In genomic region chr2:100063459-100063953, GRCh38 we compare ENCODE assay signal across 31 cellular contexts.
"Had no signal": no experiment of that assay in that cellular context is flagged by ENCODE, and none has a peak within 500 bp of the region (broad histone marks: within the 10 kb centered on the region; RNA-seq: fewer than 3 reads in every experiment).

No MANE protein-coding gene starts in this region.

- DNase-seq: activated CD4-positive, alpha-beta T cell treated with anti-CD3 and anti-CD28 coated beads for 1 hour; activated CD4-positive, alpha-beta T cell treated with anti-CD3 and anti-CD28 coated beads, Interleukin-2, amount 10 ng/mL, durations not matched to agents 24 days and 14 days; activated CD4-positive, CD25-positive, alpha-beta regulatory T cell; activated CD8-positive, alpha-beta T cell treated with anti-CD3 and anti-CD28 coated beads, Interleukin-2, amount 10 ng/mL, durations not matched to agents 7 days and 5 days; activated gamma-delta T cell; activated naive CD4-positive, alpha-beta T cell treated with Interleukin-2 at 50 U/mL for 16 hours; amygdala; Karpas-422; KBM-7; NCI-H1048; NCI-H1105 treated with DMSO at 0.1 percent for 48 hours; NCI-H1436 treated with DMSO at 0.1 percent for 48 hours; NCI-H1694 treated with DMSO at 0.1 percent for 48 hours; NCI-H2029; NCI-H345; NCI-H510A; NCI-H526; NCI-H748 treated with DMSO at 0.1 percent for 48 hours; PC-9; SIG-M5; T-cell; T-helper 17 cell had no signal

- H3K4me2 ChIP-seq: PC-9 had no signal

- H3K27ac ChIP-seq: ascending aorta, cardiac muscle cell, PC-9, RWPE1, VCaP had no signal

- H3K36me3 ChIP-seq: ascending aorta, cardiac muscle cell had no signal

- H3K4me3 ChIP-seq: ascending aorta, cardiac muscle cell, PC-9 had no signal

- ATAC-seq: activated CD8-positive, alpha-beta T cell treated with anti-CD3 and anti-CD28 coated beads, Interleukin-2, amount 10 ng/mL, durations not matched to agents 7 days and 5 days; Right ventricle myocardium inferior; SK-N-SH treated with all-trans-retinoic acid at 6 μM for 48 hours; T-cell; T-helper 17 cell had no signal

- H3K27me3 ChIP-seq: ascending aorta, cardiac muscle cell had no signal

- H3K9me3 Mint-ChIP-seq: activated CD4-positive, alpha-beta T cell treated with anti-CD3 and anti-CD28 coated beads, Interleukin-2, amount 10 ng/mL, durations not matched to agents 24 days and 14 days had no signal

- H3K27me3 Mint-ChIP-seq: activated naive CD8-positive, alpha-beta T cell; T-cell had no signal

- H3K4me1 ChIP-seq: ascending aorta had no signal

- H3K4me3 Mint-ChIP-seq: activated CD4-positive, alpha-beta T cell treated with anti-CD3 and anti-CD28 coated beads, Interleukin-2, amount 10 ng/mL, durations not matched to agents 24 days and 14 days; activated CD8-positive, alpha-beta T cell treated with anti-CD3 and anti-CD28 coated beads, Interleukin-2, amount 10 ng/mL, durations not matched to agents 7 days and 5 days; activated naive CD8-positive, alpha-beta T cell; T-cell; T-helper 17 cell had no signal

- H2AFZ ChIP-seq: PC-9 had no signal

- H3K9me3 ChIP-seq: ascending aorta had no signal

- FAIRE-seq: RCC 7860 had no signal

- H3K27ac Mint-ChIP-seq: activated CD4-positive, alpha-beta T cell treated with anti-CD3 and anti-CD28 coated beads, Interleukin-2, amount 10 ng/mL, durations not matched to agents 24 days and 14 days; activated CD8-positive, alpha-beta T cell treated with anti-CD3 and anti-CD28 coated beads, Interleukin-2, amount 10 ng/mL, durations not matched to agents 7 days and 5 days; activated naive CD8-positive, alpha-beta T cell; activated T-helper 2 cell treated with anti-CD3 and anti-CD28 coated beads, Interferon-gamma antibody, Interleukin-2, Interleukin-4, amounts not matched to agents 10 μg/mL and 5 μg/mL and 100 μg/mL, durations not matched to agents 14 hours and 24 hours and 36 hours; T-cell; T-helper 17 cell had no signal
